Comparison of ENCODE assay signal across 8 cellular contexts in the genomic region with DNA sequence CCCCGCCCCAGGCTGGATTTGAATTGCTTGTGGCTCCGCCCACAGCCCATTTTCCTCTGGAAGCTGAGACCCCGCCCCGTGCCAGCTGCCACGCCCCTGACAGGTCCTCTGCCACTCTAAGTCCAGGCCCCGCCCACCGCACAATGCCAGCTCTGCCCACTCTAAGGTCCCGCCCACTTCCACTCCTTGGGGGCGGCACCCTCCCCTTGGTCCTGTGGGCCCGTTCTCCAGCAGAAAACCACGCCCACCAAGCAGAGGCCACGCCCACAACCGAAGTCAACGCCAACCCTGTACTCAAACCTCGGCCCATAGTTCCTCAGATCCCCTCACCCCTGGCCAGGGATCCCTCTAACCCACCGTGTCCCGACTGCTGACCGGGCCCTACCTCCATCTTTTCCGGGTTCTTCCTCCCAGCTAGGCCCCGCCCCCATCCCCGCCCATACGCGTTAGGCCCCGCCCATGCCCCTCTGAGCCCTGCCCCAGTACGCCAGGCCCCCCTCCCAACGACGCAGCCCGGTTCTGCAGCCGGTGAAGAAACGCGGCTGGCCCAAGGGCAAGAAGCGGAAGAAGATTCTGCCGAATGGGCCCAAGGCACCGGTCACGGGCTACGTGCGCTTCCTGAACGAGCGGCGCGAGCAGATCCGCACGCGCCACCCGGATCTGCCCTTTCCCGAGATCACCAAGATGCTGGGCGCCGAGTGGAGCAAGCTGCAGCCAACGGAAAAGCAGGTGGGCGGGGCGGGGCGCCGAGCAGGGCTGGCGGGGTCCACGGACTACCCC. TPM values are rescaled to one million over a fixed set of nuclear protein-coding genes. Genes with fewer than 3 reads are reported as not detected.
DNase-seq lines count a peak whose midpoint lies in the region; ATAC-seq and TF ChIP-seq lines count a peak whose summit lies in the region.

No MANE protein-coding gene starts in this region.

- H3K9me3 ChIP-seq in DND-41 (ENCODE audit: insufficient read depth, low read length, severe bottlenecking) = no peaks in the 10 kb centered on the region

- DNase-seq in DND-41 (peak; percentile 95), LHCN-M2 (ENCODE audit: low read depth) (peak; percentile 93), SIG-M5 (lab: John Stamatoyannopoulos, UW) (peak; percentile 80), activated gamma-delta T cell (lab: John Stamatoyannopoulos, UW) (peak; percentile 53), foreskin fibroblast (peak; percentile 96 to 98), neural crest cell (ENCODE audit: low read depth, low spot score) (peak; percentile 81)
- peak; percentile 91 for DNase-seq in stimulated activated naive CD8-positive, alpha-beta T cell treated with anti-CD3 and anti-CD28 coated beads, Interleukin-15, amount 100 ng/mL, for 72 hours

- H3K27me3 ChIP-seq in DND-41 (ENCODE audit: insufficient read depth, low read length, poor library complexity) = no peaks in the 10 kb centered on the region

- H3K4me1 ChIP-seq in DND-41 (ENCODE audit: insufficient read depth, low read length) = peaks cover 16% of the 10 kb centered on the region

- no peak overlapping the region for H3K27ac ChIP-seq in DND-41 (ENCODE audit: low read length)

- peaks cover 9% of the 10 kb centered on the region for H3K79me2 ChIP-seq in DND-41 (ENCODE audit: insufficient read depth, low read length)

- peaks cover 27% of the 10 kb centered on the region for H3K36me3 ChIP-seq in DND-41 (ENCODE audit: insufficient read depth, low read length)

- peaks cover 36% of the 10 kb centered on the region for H3K4me1 Mint-ChIP-seq in neural crest cell
- peaks cover 37% of the 10 kb centered on the region for H3K4me1 Mint-ChIP-seq in stimulated activated naive CD8-positive, alpha-beta T cell treated with anti-CD3 and anti-CD28 coated beads, Interleukin-15, amount 100 ng/mL, for 72 hours

- H3K9me3 Mint-ChIP-seq in neural crest cell = no peaks in the 10 kb centered on the region
- H3K9me3 Mint-ChIP-seq in stimulated activated naive CD8-positive, alpha-beta T cell treated with anti-CD3 and anti-CD28 coated beads, Interleukin-15, amount 100 ng/mL, for 72 hours = no peaks in the 10 kb centered on the region

- no peak overlapping the region for H3K27ac Mint-ChIP-seq in neural crest cell (ENCODE audit: unreplicated experiment)
- peak overlapping the region in 1 of 2 donors; percentile 83 for H3K27ac Mint-ChIP-seq in stimulated activated naive CD8-positive, alpha-beta T cell treated with anti-CD3 and anti-CD28 coated beads, Interleukin-15, amount 100 ng/mL, for 72 hours

- H3K9ac ChIP-seq in DND-41 (ENCODE audit: low read depth, low read length) = peak overlapping the region; percentile 75; the same call in 1 of the 2 replicates

- TF ChIP-seq CTCF in DND-41 (IDR thresholded peaks at IDR 0.05; ENCODE audit: borderline replicate concordance, extremely low read depth, low read length, poor library complexity, severe bottlenecking) (no peak), foreskin fibroblast (IDR thresholded peaks at IDR 0.05; ENCODE audit: low read depth, low read length) (no peak), neural crest cell (conservative IDR thresholded peaks at IDR 0.05) (no peak)

- peaks cover 25% of the 10 kb centered on the region for H3K27me3 Mint-ChIP-seq in neural crest cell (ENCODE audit: low read depth)
- H3K27me3 Mint-ChIP-seq in stimulated activated naive CD8-positive, alpha-beta T cell treated with anti-CD3 and anti-CD28 coated beads, Interleukin-15, amount 100 ng/mL, for 72 hours = no peaks in the 10 kb centered on the region

- H3K4me3 ChIP-seq in DND-41 (ENCODE audit: low read depth in 1 of 2, low read length in 2 of 2) (peak overlapping the region; percentile 76 to 93; a peak in 3 of 4 replicates), foreskin fibroblast (ENCODE audit: low read depth in 1 of 2, low read length in 2 of 2) (peak overlapping the region; percentile 85 to 96)

- peak overlapping the region; percentile 74 for H3K4me2 ChIP-seq in DND-41 (ENCODE audit: insufficient read depth, low read length)

- 0 out of 2 replicates have a peak, but pooled peaks cover 5% of the 10 kb centered on the region for H4K20me1 ChIP-seq in DND-41 (ENCODE audit: insufficient read depth, low read length)

- peak overlapping the region; percentile 89 for H3K4me3 Mint-ChIP-seq in neural crest cell
- peak overlapping the region; percentile 81 to 85 for H3K4me3 Mint-ChIP-seq in stimulated activated naive CD8-positive, alpha-beta T cell treated with anti-CD3 and anti-CD28 coated beads, Interleukin-15, amount 100 ng/mL, for 72 hours

- peak; percentile 17 for ATAC-seq in DND-41 (ENCODE audit: insufficient read depth, low read depth)
- ATAC-seq in stimulated activated naive CD8-positive, alpha-beta T cell treated with anti-CD3 and anti-CD28 coated beads, Interleukin-15, amount 100 ng/mL, for 72 hours = peak; percentile 25
- ATAC-seq in GM18858 (IDR thresholded peaks at IDR 0.05; ENCODE audit: unreplicated experiment) = no peak

- no peak overlapping the region for H2AFZ ChIP-seq in DND-41 (ENCODE audit: low read depth, low read length)

- H3K36me3 Mint-ChIP-seq in neural crest cell (ENCODE audit: low read depth) = peaks cover 10% of the 10 kb centered on the region

RNA-seq across cellular contexts. Expression of gene HMG20B, which starts 1.3 kb away (rescaled TPM):
- total RNA-seq in LHCN-M2 (2014; rRNA removed) (127 and 135 TPM in 2 replicates), neural crest cell (76.2 and 79.6 TPM in 2 replicates)
- polyA plus RNA-seq in LHCN-M2 (2012) = 84.5 TPM

RNA-seq across cellular contexts. Expression of gene GIPC3, which starts 11.2 kb away (rescaled TPM):
- total RNA-seq in LHCN-M2 (2014; rRNA removed) = 0.06 and 0.17 TPM in 2 replicates
- polyA plus RNA-seq in LHCN-M2 (2012) = 0.23 TPM
- total RNA-seq in neural crest cell = 0.19 and 0.25 TPM in 2 replicates

RNA-seq across cellular contexts. Expression of gene MFSD12, which starts 16.7 kb away (rescaled TPM):
- total RNA-seq in LHCN-M2 (2014; rRNA removed) (115 and 145 TPM in 2 replicates), neural crest cell (72.7 and 79.1 TPM in 2 replicates)
- polyA plus RNA-seq in LHCN-M2 (2012) = 60.6 TPM

RNA-seq across cellular contexts. Expression of gene TBXA2R, which starts 32.6 kb away (rescaled TPM):
- total RNA-seq in LHCN-M2 (2014; rRNA removed) (0.57 and 0.64 TPM in 2 replicates), neural crest cell (0.23 and 0.52 TPM in 2 replicates)
- polyA plus RNA-seq in LHCN-M2 (2012) = 1.7 TPM

RNA-seq across cellular contexts. Expression of gene TEKTIP1, which starts 35.1 kb away (rescaled TPM):
- total RNA-seq in LHCN-M2 (2014; rRNA removed) (not detected in 2 replicates), neural crest cell (1.1 and 2.0 TPM in 2 replicates)
- 1.1 TPM for polyA plus RNA-seq in LHCN-M2 (2012)
